1 cellular context compared by ENCODE assay signal in genomic region chr3:125013095-125013494, GRCh38.
TF ChIP-seq lines count a peak whose summit lies in the region.

No MANE protein-coding gene starts in this region.

TF ChIP-seq in WTC11, 78 proteins besides CTCF, POLR2A, EP300 and RAD21 (continued from another document):
- TF ChIP-seq ZSCAN18 (CRISPR knock-in tag; IDR thresholded peaks at IDR 0.05), result no peak
- TF ChIP-seq ZNF263 (CRISPR knock-in tag; IDR thresholded peaks at IDR 0.05; ENCODE audit: low read depth), result no peak
- TF ChIP-seq, protein P1, sequence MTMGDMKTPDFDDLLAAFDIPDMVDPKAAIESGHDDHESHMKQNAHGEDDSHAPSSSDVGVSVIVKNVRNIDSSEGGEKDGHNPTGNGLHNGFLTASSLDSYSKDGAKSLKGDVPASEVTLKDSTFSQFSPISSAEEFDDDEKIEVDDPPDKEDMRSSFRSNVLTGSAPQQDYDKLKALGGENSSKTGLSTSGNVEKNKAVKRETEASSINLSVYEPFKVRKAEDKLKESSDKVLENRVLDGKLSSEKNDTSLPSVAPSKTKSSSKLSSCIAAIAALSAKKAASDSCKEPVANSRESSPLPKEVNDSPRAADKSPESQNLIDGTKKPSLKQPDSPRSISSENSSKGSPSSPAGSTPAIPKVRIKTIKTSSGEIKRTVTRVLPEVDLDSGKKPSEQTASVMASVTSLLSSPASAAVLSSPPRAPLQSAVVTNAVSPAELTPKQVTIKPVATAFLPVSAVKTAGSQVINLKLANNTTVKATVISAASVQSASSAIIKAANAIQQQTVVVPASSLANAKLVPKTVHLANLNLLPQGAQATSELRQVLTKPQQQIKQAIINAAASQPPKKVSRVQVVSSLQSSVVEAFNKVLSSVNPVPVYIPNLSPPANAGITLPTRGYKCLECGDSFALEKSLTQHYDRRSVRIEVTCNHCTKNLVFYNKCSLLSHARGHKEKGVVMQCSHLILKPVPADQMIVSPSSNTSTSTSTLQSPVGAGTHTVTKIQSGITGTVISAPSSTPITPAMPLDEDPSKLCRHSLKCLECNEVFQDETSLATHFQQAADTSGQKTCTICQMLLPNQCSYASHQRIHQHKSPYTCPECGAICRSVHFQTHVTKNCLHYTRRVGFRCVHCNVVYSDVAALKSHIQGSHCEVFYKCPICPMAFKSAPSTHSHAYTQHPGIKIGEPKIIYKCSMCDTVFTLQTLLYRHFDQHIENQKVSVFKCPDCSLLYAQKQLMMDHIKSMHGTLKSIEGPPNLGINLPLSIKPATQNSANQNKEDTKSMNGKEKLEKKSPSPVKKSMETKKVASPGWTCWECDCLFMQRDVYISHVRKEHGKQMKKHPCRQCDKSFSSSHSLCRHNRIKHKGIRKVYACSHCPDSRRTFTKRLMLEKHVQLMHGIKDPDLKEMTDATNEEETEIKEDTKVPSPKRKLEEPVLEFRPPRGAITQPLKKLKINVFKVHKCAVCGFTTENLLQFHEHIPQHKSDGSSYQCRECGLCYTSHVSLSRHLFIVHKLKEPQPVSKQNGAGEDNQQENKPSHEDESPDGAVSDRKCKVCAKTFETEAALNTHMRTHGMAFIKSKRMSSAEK (CRISPR knock-in tag; IDR thresholded peaks at IDR 0.05; ENCODE audit: borderline replicate concordance), result no peak
- TF ChIP-seq NR1H2 (CRISPR knock-in tag; IDR thresholded peaks at IDR 0.05), result no peak
- no peak for TF ChIP-seq RELA (CRISPR knock-in tag; IDR thresholded peaks at IDR 0.05; ENCODE audit: borderline replicate concordance)
- TF ChIP-seq GTF2I (CRISPR knock-in tag; conservative IDR thresholded peaks at IDR 0.05), result no peak
